ENCODE assay signal across 8 cellular contexts in genomic region chr11:82927264-82927880, GRCh38. TPM values are rescaled to one million over a fixed set of nuclear protein-coding genes. Genes with fewer than 3 reads are reported as not detected.
A peak's percentile ranks its signal among the peaks of the same experiment; 100 is the strongest.
DNase-seq lines count a peak whose midpoint lies in the region; ATAC-seq and TF ChIP-seq lines count a peak whose summit lies in the region.

No MANE protein-coding gene starts in this region.

- no peaks in the 10 kb centered on the region for H3K36me3 Mint-ChIP-seq in chondrocyte (ENCODE audit: low read depth)

- peaks cover 3% of the 10 kb centered on the region for H3K4me1 Mint-ChIP-seq in chondrocyte (ENCODE audit: low read depth)

- H3K27me3 ChIP-seq in heart left ventricle (no peaks in the 10 kb centered on the region), Peyer's patch (no peaks in the 10 kb centered on the region), MG63 (no peaks in the 10 kb centered on the region)

- H3K27ac Mint-ChIP-seq in chondrocyte (ENCODE audit: unreplicated experiment): no peak overlapping the region

- no peaks in the 10 kb centered on the region for H3K9me3 ChIP-seq in heart left ventricle
- no peaks in the 10 kb centered on the region for H3K9me3 ChIP-seq in Peyer's patch
- H3K9me3 ChIP-seq in MG63: no peaks in the 10 kb centered on the region

- no peaks in the 10 kb centered on the region for H3K9me3 Mint-ChIP-seq in chondrocyte (ENCODE audit: low read depth)

- TF ChIP-seq POLR2A in heart left ventricle (IDR thresholded peaks at IDR 0.05): no peak
- TF ChIP-seq POLR2A in Peyer's patch (IDR thresholded peaks at IDR 0.05): no peak

- no peak overlapping the region for H3K4me3 Mint-ChIP-seq in chondrocyte (ENCODE audit: unreplicated experiment)

- H3K27me3 Mint-ChIP-seq in chondrocyte (ENCODE audit: low read depth): no peaks in the 10 kb centered on the region

- DNase-seq in heart left ventricle (no peak), left ventricle myocardium superior (no peak), HuH-7.5 (ENCODE audit: low spot score) (peak; percentile 28), Peyer's patch (peak in 1 of 3 donors; percentile 60), chondrocyte (ENCODE audit: low spot score) (no peak), lung microvascular endothelial cell (ENCODE audit: low read depth in 2 of 2) (peak; percentile 70 to 76), MG63 (no peak)

- intact Hi-C loops in heart left ventricle (cut with DNase I): loop anchor here in 6 of 10 donors (1.0 to 10.0 kb wide), 6 partner anchors 60 to 230 kb away; partner anchors contain the start of genes RAB30 (in 3 of the 6) and PCF11 (in 1 of the 6)
- intact Hi-C loops in left ventricle myocardium superior (cut with micrococcal nuclease): no loop called here

- H3K27ac ChIP-seq in heart left ventricle: no peak overlapping the region
- H3K27ac ChIP-seq in Peyer's patch: no peak overlapping the region

- H3K36me3 ChIP-seq in heart left ventricle (no peaks in the 10 kb centered on the region), Peyer's patch (no peaks in the 10 kb centered on the region), MG63 (peaks cover 12% of the 10 kb centered on the region)

- H3K4me3 ChIP-seq in heart left ventricle (no peak overlapping the region), Peyer's patch (no peak overlapping the region), MG63 (no peak overlapping the region)

- ATAC-seq in heart left ventricle: peak in 2 of 4 donors; percentile 41 to 64
- no peak for ATAC-seq in left ventricle myocardium superior
- ATAC-seq in GM21447 (IDR thresholded peaks at IDR 0.05; ENCODE audit: unreplicated experiment): peak; percentile 80

- peak; percentile 69 to 90 (median 86) for TF ChIP-seq CTCF in heart left ventricle (IDR thresholded peaks at IDR 0.05)
- peak; percentile 73 to 90 (median 86) for TF ChIP-seq CTCF in Peyer's patch (IDR thresholded peaks at IDR 0.05)
- peak; percentile 97 for TF ChIP-seq CTCF in chondrocyte (IDR thresholded peaks at IDR 0.05)

- H3K4me1 ChIP-seq in heart left ventricle (peaks cover 0 to 12% (median 0%) of the 10 kb centered on the region in 12 donors), Peyer's patch (no peaks in the 10 kb centered on the region)

RNA-seq across cellular contexts. Expression of gene DDIAS, which starts 25.8 kb away (rescaled TPM):
- total RNA-seq in heart left ventricle (1 to 10 TPM in 3 of 9 donors, under 1 TPM in 5, not detected in 1; 0.18 to 3.5 (median 0.73) TPM), left ventricle myocardium superior (0.52 TPM), Peyer's patch (under 1 TPM in 3 of 4 donors, not detected in 1; 0.27 to 0.83 (median 0.47) TPM), chondrocyte (1.2 to 3.5 TPM (median 1.8 TPM) in 3 replicates), lung microvascular endothelial cell (1.8 and 3.5 TPM in 2 replicates)
- under 1 TPM; 0.08 to 0.55 TPM for polyA plus RNA-seq in heart left ventricle
- total RNA-seq in MG63 (2014; rRNA removed; shearing (Covaris generic); ENCODE audit: low replicate concordance): 9.2 and 10.3 TPM in 2 replicates

RNA-seq across cellular contexts. Expression of gene PRCP, which starts 27.1 kb away (rescaled TPM):
- total RNA-seq in heart left ventricle: 10 to 100 TPM; 29.7 to 99.4 (median 44.0) TPM
- polyA plus RNA-seq in heart left ventricle: 10 to 100 TPM; 21.2 to 44.0 TPM
- total RNA-seq in left ventricle myocardium superior: 41.1 TPM
- 10 to 100 TPM; 12.5 to 56.9 (median 16.4) TPM for total RNA-seq in Peyer's patch
- 51.2 to 58.9 TPM (median 56.6 TPM) in 3 replicates for total RNA-seq in chondrocyte
- total RNA-seq in lung microvascular endothelial cell: 88.7 and 128 TPM in 2 replicates
- 24.0 and 33.3 TPM in 2 replicates for total RNA-seq in MG63 (2014; rRNA removed; shearing (Covaris generic); ENCODE audit: low replicate concordance)

Comparison
In these comparisons a context has a peak if more than half of its experiments do, and no peak if none do; other contexts are left out.
1. DNase-seq: peak in HuH-7.5 (single experiment) and lung microvascular endothelial cell (2 of 2); none in heart left ventricle (0 of 5), left ventricle myocardium superior (single experiment), chondrocyte (single experiment) and MG63 (single experiment).
2. Peak in every context shown above with its lines, with median percentiles within 50 percentile points of each other: CTCF ChIP-seq.